In the genomic region with DNA sequence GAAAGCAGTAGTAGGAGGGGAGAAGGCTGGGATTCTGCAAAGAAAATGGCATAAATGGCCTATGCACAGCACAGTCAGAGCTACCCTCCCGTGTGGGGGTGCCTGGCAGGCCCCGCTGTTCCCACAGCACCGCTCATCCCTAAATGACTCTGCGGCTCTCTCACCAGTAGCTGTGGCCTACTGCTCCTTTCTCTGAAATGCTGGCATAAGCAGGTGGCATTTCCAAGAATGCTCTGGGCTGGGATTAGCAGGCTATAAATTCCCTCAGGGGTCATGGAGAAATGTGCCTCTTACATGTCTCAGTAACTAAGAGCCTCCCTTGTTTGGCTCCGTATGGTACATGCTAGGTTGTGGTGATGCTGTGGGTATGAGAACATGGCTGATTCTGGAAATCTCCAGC, we compare ENCODE assay signal across 21 cellular contexts.
"Had no signal": no experiment of that assay in that cellular context is flagged by ENCODE, and none has a peak within 500 bp of the region (broad histone marks: within the 10 kb centered on the region; RNA-seq: fewer than 3 reads in every experiment).

No MANE protein-coding gene starts in this region.

- H3K27ac ChIP-seq: ascending aorta, esophagus muscularis mucosa, foreskin keratinocyte, thoracic aorta, VCaP had no signal

- H3K4me1 ChIP-seq: ascending aorta, esophagus muscularis mucosa, foreskin keratinocyte had no signal

- H3K27me3 ChIP-seq: ascending aorta had no signal

- H3K4me3 ChIP-seq: ascending aorta, esophagus muscularis mucosa, thoracic aorta had no signal

- H3K9me3 ChIP-seq: ascending aorta, esophagus muscularis mucosa, thoracic aorta had no signal

- ATAC-seq: activated CD4-positive, CD25-positive, alpha-beta regulatory T cell treated with anti-CD3 and anti-CD28 coated beads, Interleukin-2, amount 50 U/mL, for 24 hours; foreskin keratinocyte; sciatic nerve; stimulated activated effector memory CD8-positive, alpha-beta T cell treated with anti-CD3 and anti-CD28 coated beads, Interleukin-12 subunit alpha, Interleukin-12 subunit beta, amount 100 ng/mL, for 72 hours had no signal

- DNase-seq: activated CD4-positive, alpha-beta T cell treated with anti-CD3 and anti-CD28 coated beads for 48 hours; activated CD4-positive, alpha-beta T cell treated with anti-CD3 and anti-CD28 coated beads, Interleukin-2, amount 50 U/mL, for 48 hours; activated CD8-positive, alpha-beta memory T cell treated with anti-CD3 and anti-CD28 coated beads, Interleukin-2, amount 50 U/mL, for 4 hours; activated gamma-delta T cell; activated naive CD4-positive, alpha-beta T cell treated with anti-CD3 and anti-CD28 coated beads, Interleukin-2, amount 10 ng/mL, durations not matched to agents 7 days and 5 days; activated naive CD8-positive, alpha-beta T cell treated with anti-CD3 and anti-CD28 coated beads, Interleukin-2, amount 10 ng/mL, durations not matched to agents 7 days and 5 days; activated T-cell treated with anti-CD3 and anti-CD28 coated beads, Interleukin-2, amount 50 U/mL, for 1 hour; caudate nucleus; foreskin keratinocyte; mammary epithelial cell; small intestine; stimulated activated CD4-positive, alpha-beta T cell treated with anti-CD3 and anti-CD28 coated beads, Interleukin-4, amount 100 ng/mL, for 24 hours; SW 1271; T-helper 9 cell had no signal

- H3K36me3 ChIP-seq: ascending aorta, esophagus muscularis mucosa, thoracic aorta had no signal
